ENCODE assay signal across 8 cellular contexts in genomic region chr11:60130496-60130895, GRCh38. TPM values are rescaled to one million over a fixed set of nuclear protein-coding genes. Genes with fewer than 3 reads are reported as not detected.
DNase-seq lines count a peak whose midpoint lies in the region; FAIRE-seq and TF ChIP-seq lines count a peak whose summit lies in the region.
"Had no signal": no experiment of that assay in that cellular context is flagged by ENCODE, and none has a peak within 500 bp of the region (broad histone marks: within the 10 kb centered on the region; RNA-seq: fewer than 3 reads in every experiment).

No MANE protein-coding gene starts in this region.

- H3K27ac Mint-ChIP-seq in type B pancreatic cell = no peak overlapping the region

- H3K9me3 Mint-ChIP-seq in type B pancreatic cell = no peaks in the 10 kb centered on the region

- no peaks in the 10 kb centered on the region for H3K79me2 ChIP-seq in SK-N-SH (ENCODE audit: insufficient read depth)

- H3K4me3 ChIP-seq in GM06990 (replicated peaks; ENCODE audit: low read depth, low read length) (no peak overlapping the region), SK-N-SH (ENCODE audit: low read depth in 2 of 2, low read length in 1 of 2) (no peak overlapping the region), right atrium auricular region (no peak overlapping the region), coronary artery (no peak overlapping the region)

- H3K36me3 ChIP-seq in GM06990 (ENCODE audit: control insufficient read depth, insufficient read depth, low read length) (no peaks in the 10 kb centered on the region), SK-N-SH (replicated peaks in 1 of 2; ENCODE audit: control insufficient read depth in 1 of 2, insufficient read depth in 2 of 2, low read length in 1 of 2) (no peaks in the 10 kb centered on the region), right atrium auricular region (no peaks in the 10 kb centered on the region)

- H3K27ac ChIP-seq in SK-N-SH (ENCODE audit: low read depth in 2 of 2, low read length in 1 of 2) (no peak overlapping the region), right atrium auricular region (no peak overlapping the region), coronary artery (no peak overlapping the region)

- POLR2A ChIA-PET in SK-N-SH (lab: Yijun Ruan, JAX) = no interaction called here

- CTCF ChIA-PET in SK-N-SH (lab: Yijun Ruan, JAX) = interaction anchor here (1.1 kb wide), 1 partner anchor 307 kb away, joined by 3 read pairs; no protein-coding TSS in a partner anchor

- peak; percentile 33; the same call in 1 of the 2 replicates for TF ChIP-seq RAD21 in SK-N-SH (IDR thresholded peaks at IDR 0.05; ENCODE audit: low read length)

- H3K9me3 ChIP-seq in SK-N-SH = no peaks in the 10 kb centered on the region
- H3K9me3 ChIP-seq in right atrium auricular region = no peaks in the 10 kb centered on the region

- no peak for FAIRE-seq in GM19239 (lab: Jason Lieb, UNC)

- no peak overlapping the region for H3K4me3 Mint-ChIP-seq in type B pancreatic cell

- H2AFZ ChIP-seq in SK-N-SH (ENCODE audit: low read depth) = no peak overlapping the region

- TF ChIP-seq CTCF in GM06990 (IDR thresholded peaks at IDR 0.05; ENCODE audit: insufficient read depth, low read length, poor library complexity, severe bottlenecking) (peak; percentile 50), SK-N-SH (IDR thresholded peaks at IDR 0.05) (peak; percentile 55), right atrium auricular region (IDR thresholded peaks at IDR 0.05) (peak; percentile 19 to 62), type B pancreatic cell (conservative IDR thresholded peaks at IDR 0.05) (peak; percentile 68), coronary artery (IDR thresholded peaks at IDR 0.05) (no peak)

- H3K36me3 Mint-ChIP-seq in type B pancreatic cell = no peaks in the 10 kb centered on the region

- no peaks in the 10 kb centered on the region for H3K4me1 Mint-ChIP-seq in type B pancreatic cell (ENCODE audit: unreplicated experiment)

- TF ChIP-seq EP300 in SK-N-SH (IDR thresholded peaks at IDR 0.05; ENCODE audit: borderline replicate concordance in 1 of 2, low read depth in 1 of 2, low read length in 1 of 2) = no peak

- H4K20me1 ChIP-seq in SK-N-SH (ENCODE audit: insufficient read depth) = no peaks in the 10 kb centered on the region

- DNase-seq in GM06990 (ENCODE audit: extremely low read depth, insufficient read length) = no peak
- peak in 67 of 76 experiments; percentile 4 to 92 (median 69) for DNase-seq in HUDEP-2 (lab: John Stamatoyannopoulos, UW; ENCODE audit: unreplicated experiment in 76 of 76)
- DNase-seq in SK-N-SH = peak; percentile 14
- DNase-seq in right atrium auricular region (ENCODE audit: low spot score) = no peak
- DNase-seq in type B pancreatic cell (ENCODE audit: extremely low spot score, unreplicated experiment) = no peak
- DNase-seq in coronary artery (ENCODE audit: low spot score) = no peak
- DNase-seq in GM19239 (ENCODE audit: insufficient read length, low spot score) = no peak

- H3K27me3 ChIP-seq in GM06990 (replicated peaks; ENCODE audit: control insufficient read depth, insufficient read depth, low read length) (no peaks in the 10 kb centered on the region), SK-N-SH (ENCODE audit: insufficient read depth) (no peaks in the 10 kb centered on the region), right atrium auricular region (no peaks in the 10 kb centered on the region)

- no peaks in the 10 kb centered on the region for H3F3A ChIP-seq in SK-N-SH (replicated peaks; ENCODE audit: insufficient read depth)

- no peak overlapping the region for H3K9ac ChIP-seq in SK-N-SH

- H3K9me2 ChIP-seq in SK-N-SH = no peaks in the 10 kb centered on the region

- H3K27me3 Mint-ChIP-seq in type B pancreatic cell = no peaks in the 10 kb centered on the region

- no peak overlapping the region for H3K4me2 ChIP-seq in SK-N-SH

- H3K4me1 ChIP-seq in SK-N-SH (ENCODE audit: control insufficient read depth in 1 of 2, insufficient read depth in 2 of 2, low read depth in 1 of 2, low read length in 1 of 2) (no peaks in the 10 kb centered on the region), right atrium auricular region (no peaks in the 10 kb centered on the region)

TF ChIP-seq in SK-N-SH, 30 proteins besides CTCF, POLR2A, EP300 and RAD21:
- TF ChIP-seq TCF12 (IDR thresholded peaks at IDR 0.05) (no peak), SIN3A (IDR thresholded peaks at IDR 0.05; ENCODE audit: borderline replicate concordance, low read depth, low read length) (no peak), MXI1 (IDR thresholded peaks at IDR 0.05; ENCODE audit: low read depth, low read length) (no peak), RCOR1 (IDR thresholded peaks at IDR 0.05; ENCODE audit: low read length) (no peak), JUND (IDR thresholded peaks at IDR 0.05) (no peak), RXRA (IDR thresholded peaks at IDR 0.05; ENCODE audit: borderline replicate concordance, low read depth) (no peak), FOXM1 (IDR thresholded peaks at IDR 0.05; ENCODE audit: low read depth) (no peak), MEF2A (IDR thresholded peaks at IDR 0.05; ENCODE audit: borderline replicate concordance, low read depth) (no peak), YY1 (IDR thresholded peaks at IDR 0.05; ENCODE audit: low read depth) (no peak)

RNA-seq across cellular contexts. Expression of gene MS4A2, which starts 42.0 kb away (rescaled TPM):
- not detected in 2 replicates for polyA plus RNA-seq in SK-N-SH (2012; rRNA removed)
- polyA plus RNA-seq in SK-N-SH (2012; cell fraction: cytosol; rRNA removed) = not detected in 2 replicates
- polyA plus RNA-seq in SK-N-SH (2012; cell fraction: nucleus; rRNA removed) = not detected in 2 replicates
- total RNA-seq in right atrium auricular region (under 1 TPM in 1 of 2 donors, not detected in 1; 0.93 TPM), type B pancreatic cell (ENCODE audit: low replicate concordance) (not detected in 2 replicates)
- total RNA-seq: T-helper 2 cell treated with Interferon-gamma antibody and Interleukin-4, amounts not matched to agents 100 ng/mL and 5 ng/mL, for 36 hours had no signal

RNA-seq across cellular contexts. Expression of gene MS4A6A, which starts 52.4 kb away (rescaled TPM):
- not detected in 2 replicates for polyA plus RNA-seq in SK-N-SH (2012; rRNA removed)
- polyA plus RNA-seq in SK-N-SH (2012; cell fraction: cytosol; rRNA removed) = not detected in 2 replicates
- 0.12 and 0.27 TPM in 2 replicates for polyA plus RNA-seq in SK-N-SH (2012; cell fraction: nucleus; rRNA removed)
- 10 to 100 TPM; 15.6 to 40.8 TPM for total RNA-seq in right atrium auricular region
- total RNA-seq in type B pancreatic cell (ENCODE audit: low replicate concordance) = 4.2 TPM in 1 of 2 replicates, not detected in the other
- total RNA-seq: T-helper 2 cell treated with Interferon-gamma antibody and Interleukin-4, amounts not matched to agents 100 ng/mL and 5 ng/mL, for 36 hours had no signal

Comparison
In these comparisons a context has a peak if more than half of its experiments do, and no peak if none do; other contexts are left out.
1. DNase-seq: peak in HUDEP-2 (67 of 76) and SK-N-SH (single experiment); none in GM06990 (single experiment), right atrium auricular region (single experiment), type B pancreatic cell (single experiment), coronary artery (single experiment) and GM19239 (single experiment).